In genomic region chr14:99518441-99519346, GRCh38 we compare ENCODE assay signal across 8 cellular contexts. TPM values are rescaled to one million over a fixed set of nuclear protein-coding genes. Genes with fewer than 3 reads are reported as not detected.
DNase-seq lines count a peak whose midpoint lies in the region; ATAC-seq and TF ChIP-seq lines count a peak whose summit lies in the region.

No MANE protein-coding gene starts in this region.

- H3K4me1 ChIP-seq in H9 (ENCODE audit: insufficient read depth, low read length) = peaks cover 6% of the 10 kb centered on the region; the same call in 1 of the 2 replicates

- no peak overlapping the region for H4K5ac ChIP-seq in H9 (ENCODE audit: insufficient read length, low read depth, low read length)

- no peaks in the 10 kb centered on the region for H3K23me2 ChIP-seq in H9 (ENCODE audit: insufficient read length, low read depth, low read length, poor library complexity, severe bottlenecking)

- no peak overlapping the region for H3K27ac Mint-ChIP-seq in H9
- H3K27ac Mint-ChIP-seq in immature natural killer cell = no peak overlapping the region

- H3K36me3 Mint-ChIP-seq in H9 (ENCODE audit: insufficient read depth in 1 of 3, low read depth in 3 of 3) (peaks cover 0 to 6% (median 0%) of the 10 kb centered on the region in 3 experiments; a peak in 4 of 7 replicates), immature natural killer cell (no peaks in the 10 kb centered on the region)

- no peak overlapping the region for H2AK5ac ChIP-seq in H9 (ENCODE audit: insufficient read length, low read length)

- no peak overlapping the region for H3T11ph ChIP-seq in H9 (ENCODE audit: low read length)

- peak; percentile 67 for DNase-seq in G401 (ENCODE audit: low spot score)
- peak; percentile 83 for DNase-seq in H9
- DNase-seq in NCI-H1092 treated with DMSO at 0.1 percent for 48 hours (lab: John Stamatoyannopoulos, UW) = peak; percentile 67
- DNase-seq in T1000 (lab: John Stamatoyannopoulos, UW) = peak; percentile 52
- DNase-seq in astrocyte of the hippocampus (ENCODE audit: low read depth, low spot score) = peak; percentile 86
- peak; percentile 65 to 77 (median 72) for DNase-seq in immature natural killer cell
- DNase-seq in stimulated activated CD4-positive, alpha-beta T cell treated with anti-CD3 and anti-CD28 coated beads, Interleukin-1b, Interleukin-23, amount 100 ng/mL, for 1 hour (ENCODE audit: low read depth in 2 of 2) = peak; percentile 74 to 80

- no peak overlapping the region for H3K4me2 ChIP-seq in H9 (ENCODE audit: insufficient read depth, insufficient read length, low read length)

- no peak overlapping the region for H2BK12ac ChIP-seq in H9 (ENCODE audit: insufficient read length, low read depth, low read length)

- peaks cover 3% of the 10 kb centered on the region for H4K20me1 ChIP-seq in H9 (ENCODE audit: control insufficient read depth, insufficient read depth, insufficient read length)

- no peak overlapping the region for H3K4ac ChIP-seq in H9 (ENCODE audit: low read depth, low read length)

- no peaks in the 10 kb centered on the region for H3K79me1 ChIP-seq in H9 (ENCODE audit: insufficient read depth, low read depth, low read length, poor library complexity, severe bottlenecking)

- in situ Hi-C loops in G401 (cut with HindIII; ENCODE audit: low sequenced_read_pairs) = no loop called here

- peaks cover 21 to 28% of the 10 kb centered on the region in 2 experiments for H3K4me1 Mint-ChIP-seq in H9
- no peaks in the 10 kb centered on the region for H3K4me1 Mint-ChIP-seq in immature natural killer cell

- no peak overlapping the region for H2BK5ac ChIP-seq in H9 (ENCODE audit: insufficient read length, low read length)

- H3K4me3 Mint-ChIP-seq in H9 (no peak overlapping the region), immature natural killer cell (no peak overlapping the region)

- H2BK120ac ChIP-seq in H9 (ENCODE audit: low read depth, low read length, poor library complexity, severe bottlenecking) = no peak overlapping the region

- no peaks in the 10 kb centered on the region for H3K9me3 ChIP-seq in H9 (ENCODE audit: control insufficient read depth, low read depth, low read length)

- no peak overlapping the region for H3K18ac ChIP-seq in H9 (ENCODE audit: insufficient read length, low read depth, low read length)

- no peak overlapping the region for H3K23ac ChIP-seq in H9 (ENCODE audit: insufficient read length, low read depth, low read length)

- no peak overlapping the region for H4K8ac ChIP-seq in H9 (replicated peaks; ENCODE audit: insufficient read length, low read depth, low read length)

- H3K9ac ChIP-seq in H9 (ENCODE audit: extremely low read depth, insufficient read length, low read length) = no peak overlapping the region

- no peaks in the 10 kb centered on the region for H3K27me3 Mint-ChIP-seq in H9 (ENCODE audit: low read depth)
- H3K27me3 Mint-ChIP-seq in immature natural killer cell (ENCODE audit: low read depth in 3 of 3) = peaks cover 2 to 6% (median 3%) of the 10 kb centered on the region in 3 donors

- WGBS in H9 (ENCODE audit: extremely low coverage, insufficient read length, low lambda C conversion rate) = no CpG with 5 or more reads among the region's 21 CpGs

- no peaks in the 10 kb centered on the region for H3K27me3 ChIP-seq in H9 (ENCODE audit: insufficient read depth, low read length)

- no peaks in the 10 kb centered on the region for H3K79me2 ChIP-seq in H9 (ENCODE audit: insufficient read depth, low read length)

- no peak overlapping the region for H3K27ac ChIP-seq in H9 (ENCODE audit: insufficient read length, low read depth, low read length)

- no peak overlapping the region for H3K56ac ChIP-seq in H9 (ENCODE audit: insufficient read length, low read depth, low read length)

- no peak overlapping the region for H3K14ac ChIP-seq in H9 (ENCODE audit: insufficient read depth, low read length)

- H2BK20ac ChIP-seq in H9 (ENCODE audit: low read depth, low read length, poor library complexity, severe bottlenecking) = no peak overlapping the region

- peak; percentile 97 for TF ChIP-seq CTCF in H9 (conservative IDR thresholded peaks at IDR 0.05)

- H4K91ac ChIP-seq in H9 (ENCODE audit: insufficient read length, low read depth, low read length) = no peak overlapping the region

- no peak overlapping the region for H2AFZ ChIP-seq in H9 (ENCODE audit: low read length)

- no peak overlapping the region for H2BK15ac ChIP-seq in H9 (ENCODE audit: low read depth, low read length)

- no peaks in the 10 kb centered on the region for H3K9me3 Mint-ChIP-seq in H9
- H3K9me3 Mint-ChIP-seq in immature natural killer cell = no peaks in the 10 kb centered on the region

- no peak for ATAC-seq in HG02763 (IDR thresholded peaks at IDR 0.05; ENCODE audit: unreplicated experiment)

RNA-seq across cellular contexts. Expression of gene CCNK, which starts 37.5 kb away (rescaled TPM):
- total RNA-seq in G401 (2014; rRNA removed; shearing (Covaris generic)) = 5.9 and 16.7 TPM in 2 replicates
- total RNA-seq in H9 (2021) = 76.9 and 80.1 TPM in 2 replicates
- 10 to 100 TPM in 2 of 3 donors, 1 to 10 TPM in 1; 5.8 to 32.9 (median 13.2) TPM for polyA plus RNA-seq in immature natural killer cell

RNA-seq across cellular contexts. Expression of gene SETD3, which starts 38.0 kb away (rescaled TPM):
- 43.7 and 54.9 TPM in 2 replicates for total RNA-seq in G401 (2014; rRNA removed; shearing (Covaris generic))
- total RNA-seq in H9 (2021) = 53.7 and 56.7 TPM in 2 replicates
- polyA plus RNA-seq in immature natural killer cell = 100 to 1,000 TPM in 1 of 3 donors, 10 to 100 TPM in 2; 60.8 to 112 (median 66.5) TPM
